Comparison of ENCODE assay signal across 12 cellular contexts in genomic region chr10:69643779-69644657, GRCh38. TPM values are rescaled to one million over a fixed set of nuclear protein-coding genes. Genes with fewer than 3 reads are reported as not detected.
DNase-seq lines count a peak whose midpoint lies in the region; ATAC-seq, FAIRE-seq and TF ChIP-seq lines count a peak whose summit lies in the region.
"Had no signal": no experiment of that assay in that cellular context is flagged by ENCODE, and none has a peak within 500 bp of the region (broad histone marks: within the 10 kb centered on the region; RNA-seq: fewer than 3 reads in every experiment).

No MANE protein-coding gene starts in this region.

- intact Hi-C loops in Panc1 (cut with micrococcal nuclease; ENCODE audit: unreplicated experiment): loop anchor here (2.0 to 10.0 kb wide), 3 partner anchors 73 to 271 kb away; partner anchors contain the start of gene COL13A1
- intact Hi-C loops in kidney (cut with DNase I): no loop called here

- in situ Hi-C loops in Panc1 (cut with HindIII; ENCODE audit: low pct_unique_long_range_greater_than_20kb, low sequenced_read_pairs) (no loop called here), brain microvascular endothelial cell (cut with HindIII; ENCODE audit: low pct_ligation_motif_present, low sequenced_read_pairs) (no loop called here)

- H2BK15ac ChIP-seq in mesendoderm (replicated peaks; ENCODE audit: low read depth): no peak overlapping the region

- H3K23ac ChIP-seq in mesendoderm (ENCODE audit: low read length): no peak overlapping the region

- WGBS in mesendoderm (ENCODE audit: extremely low coverage, insufficient coverage, low lambda C conversion rate): no CpG with 5 or more reads among the region's 16 CpGs

- POLR2A ChIA-PET in Panc1 (lab: Charles Lee): no interaction called here

- no peak overlapping the region for H4K8ac ChIP-seq in mesendoderm (ENCODE audit: low read depth, low read length)

- H3K79me1 ChIP-seq in mesendoderm (ENCODE audit: low read length): no peaks in the 10 kb centered on the region

- TF ChIP-seq CTCF in Panc1 (IDR thresholded peaks at IDR 0.05) (no peak), kidney (IDR thresholded peaks at IDR 0.05; ENCODE audit: borderline replicate concordance, extremely low read depth, insufficient read depth) (no peak), osteoblast (IDR thresholded peaks at IDR 0.05; ENCODE audit: extremely low read depth, low read depth, low read length) (no peak), brain microvascular endothelial cell (IDR thresholded peaks at IDR 0.05; ENCODE audit: low read depth, low read length, missing control alignments) (no peak)

- H3K9me3 ChIP-seq in Panc1 (ENCODE audit: control insufficient read depth, insufficient read depth, low read depth, low read length): no peaks in the 10 kb centered on the region
- no peaks in the 10 kb centered on the region for H3K9me3 ChIP-seq in kidney (ENCODE audit: control insufficient read depth in 1 of 2, low read length in 2 of 2)
- no peaks in the 10 kb centered on the region for H3K9me3 ChIP-seq in osteoblast (ENCODE audit: low read depth, low read length)
- H3K9me3 ChIP-seq: HAP-1 had no signal

- no peak for FAIRE-seq in kidney (lab: Jason Lieb, UNC)
- FAIRE-seq: GM18507, RCC 7860 had no signal

- H3K56ac ChIP-seq in mesendoderm (ENCODE audit: low read length): no peak overlapping the region

- H4K20me1 ChIP-seq in osteoblast (ENCODE audit: insufficient read depth, low read length): peaks cover 3% of the 10 kb centered on the region

- no TSS peak for BruUV-seq in Panc1 (replicated peaks; lab: Mats Ljungman, UMichigan)

- H3K9ac ChIP-seq in kidney (ENCODE audit: low read length in 2 of 2) (no peak overlapping the region), mesendoderm (ENCODE audit: low read length) (no peak overlapping the region)

- H3K36me3 ChIP-seq in Panc1 (ENCODE audit: control insufficient read depth, insufficient read depth, low read length) (no peaks in the 10 kb centered on the region), kidney (ENCODE audit: control insufficient read depth in 1 of 2, insufficient read depth in 2 of 2, low read length in 2 of 2) (no peaks in the 10 kb centered on the region), osteoblast (ENCODE audit: insufficient read depth, low read length) (no peaks in the 10 kb centered on the region), mesendoderm (ENCODE audit: control insufficient read depth, insufficient read depth, low read length) (no peaks in the 10 kb centered on the region), brain microvascular endothelial cell (replicated peaks) (no peaks in the 10 kb centered on the region)
- H3K36me3 ChIP-seq: HAP-1 had no signal

- ATAC-seq in Panc1 (peak; percentile 57), GM18873 (IDR thresholded peaks at IDR 0.05; ENCODE audit: low FRiP score, unreplicated experiment) (no peak)

- H3K79me2 ChIP-seq in osteoblast (ENCODE audit: insufficient read depth, low read length) (no peaks in the 10 kb centered on the region), mesendoderm (ENCODE audit: control insufficient read depth, insufficient read depth, low read length) (no peaks in the 10 kb centered on the region)

- no peak overlapping the region for H3K4me3 ChIP-seq in Panc1 (ENCODE audit: low read depth in 2 of 2, low read length in 2 of 2)
- no peak overlapping the region for H3K4me3 ChIP-seq in kidney (ENCODE audit: low read length in 2 of 2)
- H3K4me3 ChIP-seq in osteoblast (ENCODE audit: insufficient read depth, low read length): no peak overlapping the region
- no peak overlapping the region for H3K4me3 ChIP-seq in mesendoderm (ENCODE audit: low read length)
- H3K4me3 ChIP-seq in brain microvascular endothelial cell (ENCODE audit: low read depth, low read length): no peak overlapping the region
- H3K4me3 ChIP-seq: HAP-1 had no signal

- CTCF ChIA-PET in Panc1 (lab: Charles Lee): interaction anchor here (0.7 to 1.3 kb wide), 2 partner anchors 73 to 214 kb away, joined by 3 to 4 read pairs; no protein-coding TSS in a partner anchor

- peak; percentile 36 for DNase-seq in activated effector memory CD4-positive, alpha-beta T cell treated with anti-CD3 and anti-CD28 coated beads, Interleukin-2, amount 50 U/mL, for 16 hours
- DNase-seq in activated effector memory CD4-positive, alpha-beta T cell treated with Interleukin-2 at 50 U/mL for 16 hours: no peak
- DNase-seq in Panc1 (ENCODE audit: low read depth, low spot score) (no peak), kidney (peak; percentile 53), osteoblast (ENCODE audit: insufficient read length, low spot score, missing footprints) (peak; percentile 10), mesendoderm (no peak), brain microvascular endothelial cell (no peak)
- DNase-seq: NCI-H1048 had no signal

- no peak overlapping the region for H2BK120ac ChIP-seq in mesendoderm (ENCODE audit: low read depth, low read length)

- H3K4me1 ChIP-seq in Panc1 (ENCODE audit: control insufficient read depth, insufficient read depth, low read length): no peaks in the 10 kb centered on the region
- H3K4me1 ChIP-seq in kidney (ENCODE audit: control insufficient read depth in 1 of 2, insufficient read depth in 1 of 2, low read depth in 1 of 2, low read length in 2 of 2): no peaks in the 10 kb centered on the region
- H3K4me1 ChIP-seq in osteoblast (ENCODE audit: insufficient read depth, low read length): no peaks in the 10 kb centered on the region
- peaks cover 3% of the 10 kb centered on the region for H3K4me1 ChIP-seq in mesendoderm (ENCODE audit: control insufficient read depth, low read depth, low read length)
- H3K4me1 ChIP-seq: HAP-1 had no signal

- no peak overlapping the region for H3K27ac ChIP-seq in Panc1 (ENCODE audit: low read length)
- H3K27ac ChIP-seq in kidney (ENCODE audit: low read depth in 2 of 2, low read length in 2 of 2): no peak overlapping the region
- no peak overlapping the region for H3K27ac ChIP-seq in osteoblast (ENCODE audit: low read depth, low read length)
- H3K27ac ChIP-seq in mesendoderm (ENCODE audit: low read depth, low read length): no peak overlapping the region
- no peak overlapping the region for H3K27ac ChIP-seq in brain microvascular endothelial cell

- no peak overlapping the region for H3K18ac ChIP-seq in mesendoderm (ENCODE audit: low read length)

- no peak overlapping the region for H3K4ac ChIP-seq in mesendoderm (ENCODE audit: low read depth, low read length)

- no peak overlapping the region for H2BK5ac ChIP-seq in mesendoderm (ENCODE audit: low read length)

- H3K4me2 ChIP-seq in osteoblast (ENCODE audit: insufficient read depth, low read length) (no peak overlapping the region), mesendoderm (ENCODE audit: low read length) (no peak overlapping the region)

- no peak overlapping the region for H2AFZ ChIP-seq in osteoblast (ENCODE audit: low read length)

- no peak overlapping the region for H2AK5ac ChIP-seq in mesendoderm (ENCODE audit: low read length)

- H3K27me3 ChIP-seq in Panc1 (ENCODE audit: control insufficient read depth, insufficient read depth, low read length) (no peaks in the 10 kb centered on the region), osteoblast (ENCODE audit: insufficient read depth, low read length) (peaks cover 17% of the 10 kb centered on the region), mesendoderm (ENCODE audit: insufficient read depth, low read length, poor library complexity) (no peaks in the 10 kb centered on the region), brain microvascular endothelial cell (replicated peaks) (peaks cover 4% of the 10 kb centered on the region)

- no peak overlapping the region for H4K5ac ChIP-seq in mesendoderm (ENCODE audit: low read length)

RNA-seq across cellular contexts. Expression of gene FAM241B, which starts 14.0 kb away (rescaled TPM):
- total RNA-seq in Panc1 (2021; ENCODE audit: unreplicated experiment): 29.1 TPM
- 37.5 TPM for polyA plus RNA-seq in Panc1 (2012; ENCODE audit: insufficient read length)
- 7.6 TPM for total RNA-seq in kidney
- polyA plus RNA-seq in kidney (ENCODE audit: insufficient read depth, low read depth, low replicate concordance): 23.7 TPM
- 0.36 TPM in 1 of 2 replicates, not detected in the other for total RNA-seq in osteoblast
- polyA plus RNA-seq in mesendoderm (2013, experiment 1 of 2): 16.2 TPM
- 16.9 TPM for polyA plus RNA-seq in mesendoderm (2013, experiment 2 of 2)

Comparison
In these comparisons a context has a peak if more than half of its experiments do, and no peak if none do; other contexts are left out.
1. DNase-seq: peak in activated effector memory CD4-positive, alpha-beta T cell treated with anti-CD3 and anti-CD28 coated beads, Interleukin-2, amount 50 U/mL, for 16 hours (single experiment), kidney (single experiment) and osteoblast (single experiment); none in activated effector memory CD4-positive, alpha-beta T cell treated with Interleukin-2 at 50 U/mL for 16 hours (single experiment), Panc1 (single experiment), mesendoderm (single experiment) and brain microvascular endothelial cell (single experiment).